Comparison of ENCODE assay signal across 1 cellular context in genomic region chrX:123859828-123860505, GRCh38.
TF ChIP-seq lines count a peak whose summit lies in the region.

Gene XIAP (plus strand): TSS chrX:123860053. CDS start chrX:123885663, 25,610 bp downstream.

TF ChIP-seq in K562, 482 proteins besides CTCF, POLR2A, EP300 and RAD21 (continued from another document and continues in another):
- TF ChIP-seq MYNN (IDR thresholded peaks at IDR 0.05) = peak; percentile 45; the same call in 1 of the 2 replicates
- TF ChIP-seq MYNN (CRISPR knock-in tag; IDR thresholded peaks at IDR 0.05) = no peak
- TF ChIP-seq RBM39 (optimal IDR thresholded peaks at IDR 0.05; ENCODE audit: low read depth, low read length) = no peak
- TF ChIP-seq THRAP3 (IDR thresholded peaks at IDR 0.05; ENCODE audit: borderline replicate concordance) = no peak
- TF ChIP-seq BRF1 (IDR thresholded peaks at IDR 0.05; ENCODE audit: borderline replicate concordance, extremely low read depth, insufficient read length) = no peak
- TF ChIP-seq IFI16 (CRISPR knock-in tag; IDR thresholded peaks at IDR 0.05) = no peak
- TF ChIP-seq PYGO2 (tag; IDR thresholded peaks at IDR 0.05) = no peak
- TF ChIP-seq ZSCAN29 (IDR thresholded peaks at IDR 0.05) = peak; percentile 76; the same call in 1 of the 2 replicates
- TF ChIP-seq ZNF507 (tag; conservative IDR thresholded peaks at IDR 0.05) = no peak
- TF ChIP-seq, protein P1, sequence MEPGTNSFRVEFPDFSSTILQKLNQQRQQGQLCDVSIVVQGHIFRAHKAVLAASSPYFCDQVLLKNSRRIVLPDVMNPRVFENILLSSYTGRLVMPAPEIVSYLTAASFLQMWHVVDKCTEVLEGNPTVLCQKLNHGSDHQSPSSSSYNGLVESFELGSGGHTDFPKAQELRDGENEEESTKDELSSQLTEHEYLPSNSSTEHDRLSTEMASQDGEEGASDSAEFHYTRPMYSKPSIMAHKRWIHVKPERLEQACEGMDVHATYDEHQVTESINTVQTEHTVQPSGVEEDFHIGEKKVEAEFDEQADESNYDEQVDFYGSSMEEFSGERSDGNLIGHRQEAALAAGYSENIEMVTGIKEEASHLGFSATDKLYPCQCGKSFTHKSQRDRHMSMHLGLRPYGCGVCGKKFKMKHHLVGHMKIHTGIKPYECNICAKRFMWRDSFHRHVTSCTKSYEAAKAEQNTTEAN (CRISPR knock-in tag; IDR thresholded peaks at IDR 0.05) = no peak
- no peak for TF ChIP-seq HDAC8 (tag; IDR thresholded peaks at IDR 0.05)
- TF ChIP-seq, protein P2, sequence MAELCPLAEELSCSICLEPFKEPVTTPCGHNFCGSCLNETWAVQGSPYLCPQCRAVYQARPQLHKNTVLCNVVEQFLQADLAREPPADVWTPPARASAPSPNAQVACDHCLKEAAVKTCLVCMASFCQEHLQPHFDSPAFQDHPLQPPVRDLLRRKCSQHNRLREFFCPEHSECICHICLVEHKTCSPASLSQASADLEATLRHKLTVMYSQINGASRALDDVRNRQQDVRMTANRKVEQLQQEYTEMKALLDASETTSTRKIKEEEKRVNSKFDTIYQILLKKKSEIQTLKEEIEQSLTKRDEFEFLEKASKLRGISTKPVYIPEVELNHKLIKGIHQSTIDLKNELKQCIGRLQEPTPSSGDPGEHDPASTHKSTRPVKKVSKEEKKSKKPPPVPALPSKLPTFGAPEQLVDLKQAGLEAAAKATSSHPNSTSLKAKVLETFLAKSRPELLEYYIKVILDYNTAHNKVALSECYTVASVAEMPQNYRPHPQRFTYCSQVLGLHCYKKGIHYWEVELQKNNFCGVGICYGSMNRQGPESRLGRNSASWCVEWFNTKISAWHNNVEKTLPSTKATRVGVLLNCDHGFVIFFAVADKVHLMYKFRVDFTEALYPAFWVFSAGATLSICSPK (IDR thresholded peaks at IDR 0.05; ENCODE audit: borderline replicate concordance) = no peak
- no peak for TF ChIP-seq ZNF253 (CRISPR knock-in tag; conservative IDR thresholded peaks at IDR 0.05)
- peak; percentile 56; the same call in 1 of the 2 replicates for TF ChIP-seq ARID1B (IDR thresholded peaks at IDR 0.05)
- TF ChIP-seq TOE1 (IDR thresholded peaks at IDR 0.05; ENCODE audit: borderline replicate concordance) = no peak
- TF ChIP-seq TOE1 (CRISPR knock-in tag; IDR thresholded peaks at IDR 0.05; ENCODE audit: borderline replicate concordance, low read depth) = no peak
- TF ChIP-seq, protein P3, sequence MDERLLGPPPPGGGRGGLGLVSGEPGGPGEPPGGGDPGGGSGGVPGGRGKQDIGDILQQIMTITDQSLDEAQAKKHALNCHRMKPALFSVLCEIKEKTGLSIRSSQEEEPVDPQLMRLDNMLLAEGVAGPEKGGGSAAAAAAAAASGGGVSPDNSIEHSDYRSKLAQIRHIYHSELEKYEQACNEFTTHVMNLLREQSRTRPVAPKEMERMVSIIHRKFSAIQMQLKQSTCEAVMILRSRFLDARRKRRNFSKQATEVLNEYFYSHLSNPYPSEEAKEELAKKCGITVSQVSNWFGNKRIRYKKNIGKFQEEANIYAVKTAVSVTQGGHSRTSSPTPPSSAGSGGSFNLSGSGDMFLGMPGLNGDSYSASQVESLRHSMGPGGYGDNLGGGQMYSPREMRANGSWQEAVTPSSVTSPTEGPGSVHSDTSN (CRISPR knock-in tag; IDR thresholded peaks at IDR 0.05; ENCODE audit: low read depth) = no peak
- TF ChIP-seq, protein P3 (tag; conservative IDR thresholded peaks at IDR 0.05; ENCODE audit: low read depth) = peak; percentile 36; the same call in 1 of the 2 replicates
- TF ChIP-seq NFXL1 (CRISPR knock-in tag; IDR thresholded peaks at IDR 0.05) = no peak
- TF ChIP-seq RFX7 (CRISPR knock-in tag; IDR thresholded peaks at IDR 0.05) = no peak
- no peak for TF ChIP-seq KDM1A (IDR thresholded peaks at IDR 0.05)
- TF ChIP-seq MAFG (tag; conservative IDR thresholded peaks at IDR 0.05) = no peak
- TF ChIP-seq, protein P4, sequence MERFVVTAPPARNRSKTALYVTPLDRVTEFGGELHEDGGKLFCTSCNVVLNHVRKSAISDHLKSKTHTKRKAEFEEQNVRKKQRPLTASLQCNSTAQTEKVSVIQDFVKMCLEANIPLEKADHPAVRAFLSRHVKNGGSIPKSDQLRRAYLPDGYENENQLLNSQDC (CRISPR knock-in tag; IDR thresholded peaks at IDR 0.05) = no peak
- TF ChIP-seq TCF15 (CRISPR knock-in tag; IDR thresholded peaks at IDR 0.05) = no peak
- TF ChIP-seq CHD2 (IDR thresholded peaks at IDR 0.05; ENCODE audit: low read depth, low read length) = no peak
- peak in 1 of 2 experiments; percentile 5; a peak in 1 of 4 replicates for TF ChIP-seq NONO (IDR thresholded peaks at IDR 0.05; ENCODE audit: low read depth in 2 of 2, low read length in 1 of 2)
- no peak for TF ChIP-seq SMAD2 (IDR thresholded peaks at IDR 0.05; ENCODE audit: low read depth, low read length)
- TF ChIP-seq, protein P5, sequence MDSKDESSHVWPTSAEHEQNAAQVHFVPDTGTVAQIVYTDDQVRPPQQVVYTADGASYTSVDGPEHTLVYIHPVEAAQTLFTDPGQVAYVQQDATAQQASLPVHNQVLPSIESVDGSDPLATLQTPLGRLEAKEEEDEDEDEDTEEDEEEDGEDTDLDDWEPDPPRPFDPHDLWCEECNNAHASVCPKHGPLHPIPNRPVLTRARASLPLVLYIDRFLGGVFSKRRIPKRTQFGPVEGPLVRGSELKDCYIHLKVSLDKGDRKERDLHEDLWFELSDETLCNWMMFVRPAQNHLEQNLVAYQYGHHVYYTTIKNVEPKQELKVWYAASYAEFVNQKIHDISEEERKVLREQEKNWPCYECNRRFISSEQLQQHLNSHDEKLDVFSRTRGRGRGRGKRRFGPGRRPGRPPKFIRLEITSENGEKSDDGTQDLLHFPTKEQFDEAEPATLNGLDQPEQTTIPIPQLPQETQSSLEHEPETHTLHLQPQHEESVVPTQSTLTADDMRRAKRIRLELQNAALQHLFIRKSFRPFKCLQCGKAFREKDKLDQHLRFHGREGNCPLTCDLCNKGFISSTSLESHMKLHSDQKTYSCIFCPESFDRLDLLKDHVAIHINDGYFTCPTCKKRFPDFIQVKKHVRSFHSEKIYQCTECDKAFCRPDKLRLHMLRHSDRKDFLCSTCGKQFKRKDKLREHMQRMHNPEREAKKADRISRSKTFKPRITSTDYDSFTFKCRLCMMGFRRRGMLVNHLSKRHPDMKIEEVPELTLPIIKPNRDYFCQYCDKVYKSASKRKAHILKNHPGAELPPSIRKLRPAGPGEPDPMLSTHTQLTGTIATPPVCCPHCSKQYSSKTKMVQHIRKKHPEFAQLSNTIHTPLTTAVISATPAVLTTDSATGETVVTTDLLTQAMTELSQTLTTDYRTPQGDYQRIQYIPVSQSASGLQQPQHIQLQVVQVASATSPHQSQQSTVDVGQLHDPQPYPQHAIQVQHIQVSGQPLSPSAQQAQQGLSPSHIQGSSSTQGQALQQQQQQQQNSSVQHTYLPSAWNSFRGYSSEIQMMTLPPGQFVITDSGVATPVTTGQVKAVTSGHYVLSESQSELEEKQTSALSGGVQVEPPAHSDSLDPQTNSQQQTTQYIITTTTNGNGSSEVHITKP (IDR thresholded peaks at IDR 0.05; ENCODE audit: partially characterized antibody) = peak; percentile 68
- TF ChIP-seq RBM14 (IDR thresholded peaks at IDR 0.05; ENCODE audit: borderline replicate concordance, insufficient read depth, low read depth, low read length) = no peak
- no peak for TF ChIP-seq RNF2 (IDR thresholded peaks at IDR 0.05)
- TF ChIP-seq U2AF2 (optimal IDR thresholded peaks at IDR 0.05; ENCODE audit: low read depth, low read length) = no peak
- TF ChIP-seq CLOCK (CRISPR knock-in tag; IDR thresholded peaks at IDR 0.05; ENCODE audit: borderline replicate concordance) = no peak
- TF ChIP-seq YBX1 (IDR thresholded peaks at IDR 0.05) = no peak
- no peak for TF ChIP-seq HDAC6 (IDR thresholded peaks at IDR 0.05; ENCODE audit: low read depth, low read length)
- no peak for TF ChIP-seq RBM34 (IDR thresholded peaks at IDR 0.05; ENCODE audit: borderline replicate concordance, insufficient read depth, low read length)
- TF ChIP-seq, protein P6, sequence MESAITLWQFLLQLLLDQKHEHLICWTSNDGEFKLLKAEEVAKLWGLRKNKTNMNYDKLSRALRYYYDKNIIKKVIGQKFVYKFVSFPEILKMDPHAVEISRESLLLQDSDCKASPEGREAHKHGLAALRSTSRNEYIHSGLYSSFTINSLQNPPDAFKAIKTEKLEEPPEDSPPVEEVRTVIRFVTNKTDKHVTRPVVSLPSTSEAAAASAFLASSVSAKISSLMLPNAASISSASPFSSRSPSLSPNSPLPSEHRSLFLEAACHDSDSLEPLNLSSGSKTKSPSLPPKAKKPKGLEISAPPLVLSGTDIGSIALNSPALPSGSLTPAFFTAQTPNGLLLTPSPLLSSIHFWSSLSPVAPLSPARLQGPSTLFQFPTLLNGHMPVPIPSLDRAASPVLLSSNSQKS (CRISPR knock-in tag; IDR thresholded peaks at IDR 0.05) = no peak
- TF ChIP-seq TBP (optimal IDR thresholded peaks at IDR 0.05; ENCODE audit: low read depth, low read length) = peak; percentile 71
- TF ChIP-seq ZNF740 (CRISPR knock-in tag; IDR thresholded peaks at IDR 0.05) = peak; percentile 58; the same call in 1 of the 2 replicates
- TF ChIP-seq ZNF740 (tag; IDR thresholded peaks at IDR 0.05) = peak in 1 of 2 experiments; percentile 6; a peak in 1 of 4 replicates
- TF ChIP-seq, protein P7, sequence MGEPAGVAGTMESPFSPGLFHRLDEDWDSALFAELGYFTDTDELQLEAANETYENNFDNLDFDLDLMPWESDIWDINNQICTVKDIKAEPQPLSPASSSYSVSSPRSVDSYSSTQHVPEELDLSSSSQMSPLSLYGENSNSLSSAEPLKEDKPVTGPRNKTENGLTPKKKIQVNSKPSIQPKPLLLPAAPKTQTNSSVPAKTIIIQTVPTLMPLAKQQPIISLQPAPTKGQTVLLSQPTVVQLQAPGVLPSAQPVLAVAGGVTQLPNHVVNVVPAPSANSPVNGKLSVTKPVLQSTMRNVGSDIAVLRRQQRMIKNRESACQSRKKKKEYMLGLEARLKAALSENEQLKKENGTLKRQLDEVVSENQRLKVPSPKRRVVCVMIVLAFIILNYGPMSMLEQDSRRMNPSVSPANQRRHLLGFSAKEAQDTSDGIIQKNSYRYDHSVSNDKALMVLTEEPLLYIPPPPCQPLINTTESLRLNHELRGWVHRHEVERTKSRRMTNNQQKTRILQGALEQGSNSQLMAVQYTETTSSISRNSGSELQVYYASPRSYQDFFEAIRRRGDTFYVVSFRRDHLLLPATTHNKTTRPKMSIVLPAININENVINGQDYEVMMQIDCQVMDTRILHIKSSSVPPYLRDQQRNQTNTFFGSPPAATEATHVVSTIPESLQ (CRISPR knock-in tag; IDR thresholded peaks at IDR 0.05) = no peak
- TF ChIP-seq PHB (CRISPR knock-in tag; IDR thresholded peaks at IDR 0.05) = no peak
- TF ChIP-seq, protein P8, sequence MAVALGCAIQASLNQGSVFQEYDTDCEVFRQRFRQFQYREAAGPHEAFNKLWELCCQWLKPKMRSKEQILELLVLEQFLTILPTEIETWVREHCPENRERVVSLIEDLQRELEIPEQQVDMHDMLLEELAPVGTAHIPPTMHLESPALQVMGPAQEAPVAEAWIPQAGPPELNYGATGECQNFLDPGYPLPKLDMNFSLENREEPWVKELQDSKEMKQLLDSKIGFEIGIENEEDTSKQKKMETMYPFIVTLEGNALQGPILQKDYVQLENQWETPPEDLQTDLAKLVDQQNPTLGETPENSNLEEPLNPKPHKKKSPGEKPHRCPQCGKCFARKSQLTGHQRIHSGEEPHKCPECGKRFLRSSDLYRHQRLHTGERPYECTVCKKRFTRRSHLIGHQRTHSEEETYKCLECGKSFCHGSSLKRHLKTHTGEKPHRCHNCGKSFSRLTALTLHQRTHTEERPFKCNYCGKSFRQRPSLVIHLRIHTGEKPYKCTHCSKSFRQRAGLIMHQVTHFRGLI (CRISPR knock-in tag; IDR thresholded peaks at IDR 0.05) = no peak
- TF ChIP-seq KHSRP (IDR thresholded peaks at IDR 0.05) = no peak
- no peak for TF ChIP-seq MED1 (CRISPR knock-in tag; IDR thresholded peaks at IDR 0.05; ENCODE audit: borderline replicate concordance)
- TF ChIP-seq ZNF76 (CRISPR knock-in tag; IDR thresholded peaks at IDR 0.05; ENCODE audit: borderline replicate concordance) = no peak
- no peak for TF ChIP-seq RBM15 (IDR thresholded peaks at IDR 0.05; ENCODE audit: insufficient read depth, low read length)
- TF ChIP-seq CSDE1 (IDR thresholded peaks at IDR 0.05) = no peak
- TF ChIP-seq HLTF (IDR thresholded peaks at IDR 0.05) = no peak
- no peak for TF ChIP-seq IRF2 (CRISPR knock-in tag; IDR thresholded peaks at IDR 0.05)
